12 cellular contexts compared by ENCODE assay signal in the genomic region with DNA sequence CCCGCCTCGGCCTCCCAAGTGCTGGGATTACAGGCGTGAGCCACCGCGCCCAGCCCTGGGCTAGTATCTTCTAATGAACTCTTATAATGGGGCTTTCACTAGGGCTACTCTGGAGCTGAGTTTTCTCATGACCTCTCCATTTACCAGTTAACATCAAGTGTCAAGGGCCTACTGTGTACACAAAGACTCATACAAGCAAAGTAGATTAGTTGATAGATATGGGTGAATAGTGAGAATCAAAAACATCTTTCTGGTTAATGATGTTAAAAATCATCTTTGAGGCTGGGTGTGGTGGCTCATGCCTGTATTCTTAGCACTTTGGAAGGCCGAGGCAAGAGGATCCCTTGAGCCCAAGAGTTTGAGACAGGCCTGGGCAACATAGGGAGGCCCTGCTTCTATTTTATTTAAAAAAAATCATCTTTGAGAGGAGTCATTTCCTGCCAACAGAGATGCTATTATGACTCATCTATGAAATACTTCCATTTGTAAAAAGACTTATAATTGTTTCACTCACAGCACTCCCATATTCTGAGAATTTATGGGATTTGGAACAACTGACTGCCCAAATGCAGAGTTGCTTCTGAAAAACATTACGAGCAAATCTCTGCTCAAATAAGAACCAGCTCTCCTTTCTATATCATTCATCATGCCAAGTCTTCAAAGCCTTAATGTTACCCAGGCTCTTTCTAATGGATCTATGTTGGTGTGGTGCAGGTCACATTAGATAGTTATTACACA. TPM values are rescaled to one million over a fixed set of nuclear protein-coding genes. Genes with fewer than 3 reads are reported as not detected.
DNase-seq lines count a peak whose midpoint lies in the region; ATAC-seq, FAIRE-seq and TF ChIP-seq lines count a peak whose summit lies in the region.
"Had no signal": no experiment of that assay in that cellular context is flagged by ENCODE, and none has a peak within 500 bp of the region (broad histone marks: within the 10 kb centered on the region; RNA-seq: fewer than 3 reads in every experiment).

No MANE protein-coding gene starts in this region.

- no peaks in the 10 kb centered on the region for H3K79me2 ChIP-seq in HepG2 (ENCODE audit: insufficient read depth, low read length)

- no peak overlapping the region for H3K4me2 ChIP-seq in HepG2 (ENCODE audit: low read depth, low read length)

- H3K36me3 ChIP-seq in HepG2 (replicated peaks in 1 of 2; ENCODE audit: control insufficient read depth in 1 of 2, insufficient read depth in 2 of 2, low read length in 2 of 2) = no peaks in the 10 kb centered on the region
- H3K36me3 ChIP-seq: spleen had no signal

- no peak for TF ChIP-seq EP300 in HepG2 (IDR thresholded peaks at IDR 0.05; ENCODE audit: low read depth in 2 of 2, low read length in 2 of 2)
- no peak for TF ChIP-seq EP300 in HepG2 (CRISPR knock-in tag; IDR thresholded peaks at IDR 0.05; ENCODE audit: borderline replicate concordance)

- in situ Hi-C loops in HepG2 (cut with HindIII; ENCODE audit: extremely low pct_ligation_motif_present, low pct_unique_long_range_greater_than_20kb) = no loop called here

- no peaks in the 10 kb centered on the region for H3K27me3 ChIP-seq in HepG2 (ENCODE audit: control insufficient read depth in 1 of 2, insufficient read depth in 2 of 2, low read length in 2 of 2)
- H3K27me3 ChIP-seq: spleen had no signal

- ATAC-seq in HepG2 = no peak
- ATAC-seq in HG03025 (IDR thresholded peaks at IDR 0.05; ENCODE audit: low FRiP score, unreplicated experiment) = no peak
- ATAC-seq in GM19395 (IDR thresholded peaks at IDR 0.05; ENCODE audit: unreplicated experiment) = no peak
- ATAC-seq in HG02759 (IDR thresholded peaks at IDR 0.05; ENCODE audit: unreplicated experiment) = no peak

- H3K27ac ChIP-seq in HepG2 (ENCODE audit: extremely low read length, insufficient read depth, low read length) = no peak overlapping the region
- H3K27ac ChIP-seq: spleen had no signal

- POLR2A ChIA-PET in HepG2 (lab: Yijun Ruan, JAX) = no interaction called here

- TF ChIP-seq RAD21 in HepG2 (CRISPR knock-in tag; IDR thresholded peaks at IDR 0.05) = no peak

- 90% methylated on average over 7 of the region's 7 CpGs for WGBS in HepG2 (ENCODE audit: low lambda C conversion rate)

- CTCF ChIA-PET in HepG2 (lab: Yijun Ruan, JAX; ENCODE audit: low intra/inter-chr PET ratio, low total read pairs) = no interaction called here

- TF ChIP-seq CTCF in HepG2 (CRISPR knock-in tag; IDR thresholded peaks at IDR 0.05) = no peak

- peaks cover 43% of the 10 kb centered on the region for H3K4me1 ChIP-seq in HepG2 (ENCODE audit: insufficient read depth, low read length)
- H3K4me1 ChIP-seq: spleen had no signal

- no peak overlapping the region for H2AFZ ChIP-seq in HepG2 (ENCODE audit: low read length)

- TF ChIP-seq POLR2A in HepG2 (IDR thresholded peaks at IDR 0.05; ENCODE audit: insufficient read depth in 1 of 2, low read depth in 2 of 2, low read length in 2 of 2) = no peak

- no peak overlapping the region for H3K9ac ChIP-seq in HepG2 (ENCODE audit: insufficient read depth, low read depth, low read length)

- no peak for FAIRE-seq in HepG2 (lab: Jason Lieb, UNC)

- BruUV-seq in HepG2 (replicated peaks; lab: Mats Ljungman, UMichigan) = no TSS peak

- no peaks in the 10 kb centered on the region for H3K9me3 ChIP-seq in HepG2 (ENCODE audit: low read length)

- H3K4me3 ChIP-seq in HepG2 (replicated peaks in 1 of 3; ENCODE audit: insufficient read depth in 1 of 3, low read depth in 2 of 3, low read length in 3 of 3) = no peak overlapping the region
- H3K4me3 ChIP-seq: spleen had no signal

- H4K20me1 ChIP-seq in HepG2 (ENCODE audit: insufficient read depth, low read length) = no peaks in the 10 kb centered on the region

- intact Hi-C loops in HepG2 (cut with micrococcal nuclease; ENCODE audit: unreplicated experiment) = no loop called here

- DNase-seq in AG08395 (ENCODE audit: low spot score) (peak; percentile 79), HS-27A (ENCODE audit: low read depth) (peak; percentile 51), astrocyte of the hippocampus (ENCODE audit: low read depth, low spot score) (peak; percentile 34), HepG2 (ENCODE audit: low spot score) (peak; percentile 16), HK-2 (ENCODE audit: unreplicated experiment) (no peak)
- DNase-seq: DND-41, NCI-H146, spleen, substantia nigra had no signal

TF ChIP-seq in HepG2, 621 proteins besides CTCF, POLR2A, EP300 and RAD21:
- TF ChIP-seq IKZF4 (CRISPR knock-in tag; IDR thresholded peaks at IDR 0.05; ENCODE audit: borderline replicate concordance, low read depth, not compliant biosample characterization) (no peak), ZNF570 (CRISPR knock-in tag; IDR thresholded peaks at IDR 0.05; ENCODE audit: borderline replicate concordance) (no peak), ZC3H13 (CRISPR knock-in tag; IDR thresholded peaks at IDR 0.05) (no peak), SIX4 (CRISPR knock-in tag; IDR thresholded peaks at IDR 0.05) (no peak)

RNA-seq across cellular contexts. Expression of a gene that starts 57.0 kb away (rescaled TPM):
- not detected in 2 replicates for total RNA-seq in HepG2 (2016; rRNA removed; fragmentation: Illumina TruSeq; extraction: Trizol)
- not detected in 2 replicates for total RNA-seq in HepG2 (2016; cell fraction: cytosol; rRNA removed; fragmentation: Illumina TruSeq; extraction: Trizol; ENCODE audit: low read depth)
- not detected in 2 replicates for total RNA-seq in HepG2 (2016; cell fraction: insoluble cytoplasmic fraction; rRNA removed; fragmentation: Illumina TruSeq; extraction: Trizol)
- not detected in 2 replicates for total RNA-seq in HepG2 (2016; cell fraction: membrane; rRNA removed; fragmentation: Illumina TruSeq; extraction: Trizol)
- not detected in 2 replicates for total RNA-seq in HepG2 (2016; cell fraction: nucleus; rRNA removed; fragmentation: Illumina TruSeq; extraction: Trizol)
- polyA plus RNA-seq in HepG2 (2011; rRNA removed) = not detected in 2 replicates
- not detected in 2 replicates for polyA plus RNA-seq in HepG2 (2011; cell fraction: cytosol; rRNA removed)
- not detected in 2 replicates for polyA plus RNA-seq in HepG2 (2011; cell fraction: nucleus; rRNA removed)
- 0.12 TPM in 1 of 2 replicates, not detected in the other for polyA plus RNA-seq in HepG2 (2012)
- polyA plus RNA-seq in HepG2 (2016; cell fraction: cytosol; fragmentation: Illumina TruSeq; extraction: Trizol; ENCODE audit: low read depth) = not detected in 2 replicates
- polyA plus RNA-seq in HepG2 (2016; cell fraction: insoluble cytoplasmic fraction; fragmentation: Illumina TruSeq; extraction: Trizol; ENCODE audit: low read depth) = not detected in 2 replicates
- not detected in 2 replicates for polyA plus RNA-seq in HepG2 (2016; cell fraction: membrane; fragmentation: Illumina TruSeq; extraction: Trizol; ENCODE audit: low read depth)
- polyA plus RNA-seq in HepG2 (2016; cell fraction: nucleus; fragmentation: Illumina TruSeq; extraction: Trizol; ENCODE audit: insufficient read depth, low read depth) = not detected in 2 replicates
- not detected in 2 replicates for polyA minus RNA-seq in HepG2 (2011; rRNA and poly(A)+ RNA removed; ENCODE audit: low replicate concordance)
- polyA minus RNA-seq in HepG2 (2011; cell fraction: cytosol; rRNA and poly(A)+ RNA removed) = not detected in 2 replicates
- not detected in 2 replicates for polyA minus RNA-seq in HepG2 (2011; cell fraction: nucleus; rRNA and poly(A)+ RNA removed)
